ENCODE assay signal across 8 cellular contexts in the genomic region with DNA sequence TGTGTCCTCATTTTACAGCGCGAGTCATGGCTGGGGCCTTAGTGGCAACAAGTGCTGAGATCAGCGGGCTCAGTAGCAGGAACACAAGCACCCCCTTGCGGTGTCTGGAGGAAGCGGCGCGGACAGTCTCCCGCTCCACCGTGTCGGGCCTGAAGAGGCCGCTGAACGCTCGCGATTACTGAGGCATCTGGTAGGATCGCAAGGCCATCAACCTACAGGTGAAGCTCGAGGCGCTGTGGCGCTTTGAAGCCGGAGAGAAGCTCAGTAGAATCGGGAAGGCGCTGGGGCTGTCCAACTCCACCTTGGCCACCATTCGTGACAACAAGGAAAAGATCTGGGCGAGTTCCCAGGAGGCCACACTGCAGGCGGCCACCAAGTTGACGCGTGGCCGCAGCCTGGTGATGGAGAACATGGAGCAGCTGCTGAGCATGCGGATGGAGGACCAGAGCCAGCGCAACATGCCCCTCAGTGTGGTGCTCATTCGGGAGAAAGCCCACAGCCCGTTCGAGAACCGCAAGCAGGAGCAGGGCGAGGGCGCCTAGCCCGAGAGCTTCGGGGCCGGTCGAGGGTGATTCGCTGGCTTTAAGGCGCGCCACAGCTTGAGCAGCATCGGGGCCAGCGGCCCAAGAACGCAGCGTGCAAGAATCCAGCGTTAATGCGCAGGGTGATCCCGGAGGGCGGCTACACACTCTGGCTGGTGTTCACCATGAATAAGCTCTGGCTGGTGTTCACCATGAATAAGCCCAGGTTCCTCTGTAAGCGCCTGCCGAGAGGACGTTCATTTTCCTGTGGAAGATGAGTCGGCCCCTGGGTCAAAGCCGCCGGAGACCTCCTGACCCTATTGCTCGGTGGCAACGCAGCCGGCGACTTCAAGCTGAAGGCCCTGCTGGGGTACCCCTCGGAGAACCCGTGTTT. TPM values are rescaled to one million over a fixed set of nuclear protein-coding genes. Genes with fewer than 3 reads are reported as not detected.
DNase-seq lines count a peak whose midpoint lies in the region; ATAC-seq and TF ChIP-seq lines count a peak whose summit lies in the region.

No MANE protein-coding gene starts in this region.

- CTCF ChIA-PET in GM10248 (lab: Yijun Ruan, JAX) = interaction anchor here (0.6 to 4.5 kb wide), 14 partner anchors 13 to 173 kb away, joined by 3 to 60 read pairs (median 4); a partner anchor contains a TSS

- POLR2A ChIA-PET in GM10248 (lab: Yijun Ruan, JAX) = interaction anchor here (1.3 kb wide), 1 partner anchor 61 kb away, joined by 3 read pairs; no protein-coding TSS in a partner anchor

- no peak overlapping the region for H3K27ac ChIP-seq in epithelial cell of prostate

- H3K9me3 Mint-ChIP-seq in naive B cell = peaks cover 0 to 3% (median 0%) of the 10 kb centered on the region in 7 donors
- no peaks in the 10 kb centered on the region for H3K9me3 Mint-ChIP-seq in stimulated activated effector memory CD8-positive, alpha-beta T cell treated with anti-CD3 and anti-CD28 coated beads, Interleukin-12 subunit alpha, Interleukin-12 subunit beta, amount 100 ng/mL, for 72 hours

- DNase-seq in GM10248 (ENCODE audit: extremely low spot score) (peak; percentile 90), epithelial cell of prostate (ENCODE audit: low read depth, low spot score) (peak; percentile 49), naive B cell (peak; percentile 79), NCI-H748 treated with DMSO at 0.1 percent for 48 hours (lab: John Stamatoyannopoulos, UW) (no peak)
- DNase-seq in activated CD8-positive, alpha-beta memory T cell treated with anti-CD3 and anti-CD28 coated beads for 24 hours = peak; percentile 96
- DNase-seq in stimulated activated effector memory CD8-positive, alpha-beta T cell treated with anti-CD3 and anti-CD28 coated beads, Interleukin-12 subunit alpha, Interleukin-12 subunit beta, amount 100 ng/mL, for 72 hours (ENCODE audit: low spot score in 2 of 2) = peak; percentile 91 to 96

- peak; percentile 100 for TF ChIP-seq CTCF in GM10248 (IDR thresholded peaks at IDR 0.05; ENCODE audit: control extremely low read depth, extremely low read depth, low read depth, missing control alignments)

- ATAC-seq in HG03175 (IDR thresholded peaks at IDR 0.05; ENCODE audit: unreplicated experiment) (peak; percentile 85), naive B cell (ENCODE audit: low read depth in 2 of 2) (peak; percentile 95 to 96), GM18520 (IDR thresholded peaks at IDR 0.05; ENCODE audit: unreplicated experiment) (no peak)
- ATAC-seq in stimulated activated effector memory CD8-positive, alpha-beta T cell treated with anti-CD3 and anti-CD28 coated beads, Interleukin-12 subunit alpha, Interleukin-12 subunit beta, amount 100 ng/mL, for 72 hours = peak; percentile 95

- peaks cover 30 to 44% (median 38%) of the 10 kb centered on the region in 3 donors for H3K4me1 Mint-ChIP-seq in naive B cell
- peaks cover 41% of the 10 kb centered on the region for H3K4me1 Mint-ChIP-seq in stimulated activated effector memory CD8-positive, alpha-beta T cell treated with anti-CD3 and anti-CD28 coated beads, Interleukin-12 subunit alpha, Interleukin-12 subunit beta, amount 100 ng/mL, for 72 hours

- peaks cover 10 to 15% of the 10 kb centered on the region in 2 donors for H3K36me3 Mint-ChIP-seq in naive B cell
- H3K36me3 Mint-ChIP-seq in stimulated activated effector memory CD8-positive, alpha-beta T cell treated with anti-CD3 and anti-CD28 coated beads, Interleukin-12 subunit alpha, Interleukin-12 subunit beta, amount 100 ng/mL, for 72 hours = peaks cover 42% of the 10 kb centered on the region

- H3K4me3 Mint-ChIP-seq in naive B cell = peak overlapping the region in 1 of 8 donors; percentile 70
- H3K4me3 Mint-ChIP-seq in stimulated activated effector memory CD8-positive, alpha-beta T cell treated with anti-CD3 and anti-CD28 coated beads, Interleukin-12 subunit alpha, Interleukin-12 subunit beta, amount 100 ng/mL, for 72 hours = no peak overlapping the region

- H3K27me3 Mint-ChIP-seq in naive B cell = no peaks in the 10 kb centered on the region

- peak overlapping the region; percentile 66 to 93 (median 89) for H3K27ac Mint-ChIP-seq in naive B cell
- H3K27ac Mint-ChIP-seq in stimulated activated effector memory CD8-positive, alpha-beta T cell treated with anti-CD3 and anti-CD28 coated beads, Interleukin-12 subunit alpha, Interleukin-12 subunit beta, amount 100 ng/mL, for 72 hours = peak overlapping the region; percentile 68

RNA-seq across cellular contexts. Expression of a gene that starts 8.3 kb away (rescaled TPM):
- polyA plus RNA-seq in naive B cell (ENCODE audit: low read depth in 6 of 6) = 10 to 100 TPM in 2 of 6 donors, 1 to 10 TPM in 4; 6.6 to 14.8 (median 9.3) TPM

RNA-seq across cellular contexts. Expression of a gene that starts 23.1 kb away (rescaled TPM):
- polyA plus RNA-seq in naive B cell (ENCODE audit: low read depth in 6 of 6) = 10 to 100 TPM; 10.8 to 24.2 (median 16.8) TPM

RNA-seq across cellular contexts. Expression of a gene that starts 26.6 kb away (rescaled TPM):
- 100 to 1,000 TPM; 109 to 169 (median 122) TPM for polyA plus RNA-seq in naive B cell (ENCODE audit: low read depth in 6 of 6)

RNA-seq across cellular contexts. Expression of a gene that starts 37.6 kb away (rescaled TPM):
- 100 to 1,000 TPM in 1 of 6 donors, 10 to 100 TPM in 5; 25.7 to 100 (median 50.8) TPM for polyA plus RNA-seq in naive B cell (ENCODE audit: low read depth in 6 of 6)
